ENCODE assay signal across 1 cellular context in genomic region chr15:41230345-41230649, GRCh38.
TF ChIP-seq lines count a peak whose summit lies in the region.

No MANE protein-coding gene starts in this region.

TF ChIP-seq in K562, 482 proteins besides CTCF, POLR2A, EP300 and RAD21 (continued from another document and continues in another):
- no peak for TF ChIP-seq JUN (IDR thresholded peaks at IDR 0.05; ENCODE audit: borderline replicate concordance, low read depth, low read length)
- TF ChIP-seq JUN (CRISPR knock-in tag; IDR thresholded peaks at IDR 0.05; ENCODE audit: borderline replicate concordance) = no peak
- TF ChIP-seq PHF20 (IDR thresholded peaks at IDR 0.05; ENCODE audit: partially characterized antibody) = peak; percentile 49
- TF ChIP-seq ZNF133 (CRISPR knock-in tag; IDR thresholded peaks at IDR 0.05) = no peak
- TF ChIP-seq NFE2L1 (tag; IDR thresholded peaks at IDR 0.05; ENCODE audit: borderline replicate concordance, low read depth) = no peak
- no peak for TF ChIP-seq ZSCAN29 (IDR thresholded peaks at IDR 0.05)
- TF ChIP-seq ZNF217 (CRISPR knock-in tag; IDR thresholded peaks at IDR 0.05) = no peak
- TF ChIP-seq PKNOX1 (IDR thresholded peaks at IDR 0.05) = no peak
- TF ChIP-seq ATF7 (IDR thresholded peaks at IDR 0.05) = no peak
- TF ChIP-seq NBN (IDR thresholded peaks at IDR 0.05; ENCODE audit: low read depth) = 0 out of 2 replicates have a peak, but pooled peaks have one; percentile 11
- TF ChIP-seq HEY1 (CRISPR knock-in tag; IDR thresholded peaks at IDR 0.05; ENCODE audit: borderline replicate concordance) = 0 out of 2 replicates have a peak, but pooled peaks have one; percentile 20
- 0 out of 4 replicates have a peak, but pooled peaks of 1 of the 2 experiments have one; percentile 51 for TF ChIP-seq KDM1A (IDR thresholded peaks at IDR 0.05)
- no peak for TF ChIP-seq HSF4 (CRISPR knock-in tag; IDR thresholded peaks at IDR 0.05; ENCODE audit: borderline replicate concordance)
- TF ChIP-seq E2F5 (CRISPR knock-in tag; IDR thresholded peaks at IDR 0.05) = no peak
- no peak for TF ChIP-seq SMARCB1 (IDR thresholded peaks at IDR 0.05; ENCODE audit: insufficient read length, low read depth)
- TF ChIP-seq TAF15 (IDR thresholded peaks at IDR 0.05; ENCODE audit: low read depth, low read length) = no peak
- no peak for TF ChIP-seq RUNX1 (IDR thresholded peaks at IDR 0.05; ENCODE audit: low read depth)
- TF ChIP-seq ZNF197 (CRISPR knock-in tag; IDR thresholded peaks at IDR 0.05; ENCODE audit: low read depth) = no peak
- no peak for TF ChIP-seq ZKSCAN8 (CRISPR knock-in tag; IDR thresholded peaks at IDR 0.05)
- 0 out of 2 replicates have a peak, but pooled peaks have one; percentile 8 for TF ChIP-seq ZNF512 (tag; IDR thresholded peaks at IDR 0.05)
- peak; percentile 93 for TF ChIP-seq MBD1 (CRISPR knock-in tag; IDR thresholded peaks at IDR 0.05)
- TF ChIP-seq GTF2B (IDR thresholded peaks at IDR 0.05; ENCODE audit: extremely low read depth, insufficient read length) = no peak
- TF ChIP-seq HMGXB4 (CRISPR knock-in tag; IDR thresholded peaks at IDR 0.05) = no peak
- no peak for TF ChIP-seq HOMEZ (CRISPR knock-in tag; IDR thresholded peaks at IDR 0.05)
- TF ChIP-seq ZNF212 (CRISPR knock-in tag; IDR thresholded peaks at IDR 0.05) = no peak
- TF ChIP-seq CREB3 (tag; conservative IDR thresholded peaks at IDR 0.05; ENCODE audit: low read depth) = no peak
- no peak for TF ChIP-seq MEF2D (tag; conservative IDR thresholded peaks at IDR 0.05; ENCODE audit: low read depth)
- TF ChIP-seq ZFX (CRISPR knock-in tag; IDR thresholded peaks at IDR 0.05) = no peak
- TF ChIP-seq ARID3B (CRISPR knock-in tag; IDR thresholded peaks at IDR 0.05; ENCODE audit: borderline replicate concordance) = no peak
- 0 out of 2 replicates have a peak, but pooled peaks have one; percentile 10 for TF ChIP-seq NFIC (IDR thresholded peaks at IDR 0.05)
- no peak for TF ChIP-seq PREB (CRISPR knock-in tag; IDR thresholded peaks at IDR 0.05)
- TF ChIP-seq GTF2E2 (tag; IDR thresholded peaks at IDR 0.05) = no peak
- no peak for TF ChIP-seq ZNF449 (CRISPR knock-in tag; IDR thresholded peaks at IDR 0.05)
- TF ChIP-seq ZFP1 (CRISPR knock-in tag; IDR thresholded peaks at IDR 0.05) = no peak
- no peak for TF ChIP-seq SAP30 (IDR thresholded peaks at IDR 0.05; ENCODE audit: borderline replicate concordance, insufficient read depth, low read depth, low read length, poor library complexity, severe bottlenecking)
- TF ChIP-seq ATF6 (CRISPR knock-in tag; IDR thresholded peaks at IDR 0.05) = no peak
- TF ChIP-seq DLX4 (CRISPR knock-in tag; IDR thresholded peaks at IDR 0.05) = no peak
- no peak for TF ChIP-seq LARP7 (IDR thresholded peaks at IDR 0.05)
- TF ChIP-seq POU5F1 (IDR thresholded peaks at IDR 0.05; ENCODE audit: borderline replicate concordance, low read depth, low read length, partially characterized antibody) = no peak
- no peak for TF ChIP-seq MED1 (CRISPR knock-in tag; IDR thresholded peaks at IDR 0.05; ENCODE audit: borderline replicate concordance)
- 0 out of 4 replicates have a peak, but pooled peaks of 1 of the 2 experiments have one; percentile 45 for TF ChIP-seq KDM4B (IDR thresholded peaks at IDR 0.05; ENCODE audit: borderline replicate concordance in 2 of 2, low read depth in 1 of 2)
- no peak for TF ChIP-seq FOS (IDR thresholded peaks at IDR 0.05; ENCODE audit: extremely low read depth, insufficient read length)
- no peak for TF ChIP-seq HNRNPL (IDR thresholded peaks at IDR 0.05; ENCODE audit: low read depth, low read length)
- no peak for TF ChIP-seq NCOA2 (IDR thresholded peaks at IDR 0.05; ENCODE audit: partially characterized antibody in 2 of 2)
- no peak for TF ChIP-seq HNRNPK (IDR thresholded peaks at IDR 0.05; ENCODE audit: low read depth, low read length, poor library complexity, severe bottlenecking)
